In genomic region chr1:87368907-87369306, GRCh38 we compare ENCODE assay signal across 20 cellular contexts. TPM values are rescaled to one million over a fixed set of nuclear protein-coding genes. Genes with fewer than 3 reads are reported as not detected.
DNase-seq lines count a peak whose midpoint lies in the region; ATAC-seq, FAIRE-seq and TF ChIP-seq lines count a peak whose summit lies in the region.
"Had no signal": no experiment of that assay in that cellular context is flagged by ENCODE, and none has a peak within 500 bp of the region (broad histone marks: within the 10 kb centered on the region; RNA-seq: fewer than 3 reads in every experiment).

No MANE protein-coding gene starts in this region.

- peak overlapping the region; percentile 4 to 62 (median 26) for H3K27ac Mint-ChIP-seq in immature natural killer cell
- H3K27ac Mint-ChIP-seq: B cell; CD4-positive, CD25-positive, alpha-beta regulatory T cell; CD8-positive, alpha-beta T cell had no signal

- peaks cover 8 to 36% (median 28%) of the 10 kb centered on the region in 3 donors for H3K36me3 Mint-ChIP-seq in immature natural killer cell
- H3K36me3 Mint-ChIP-seq: CD4-positive, CD25-positive, alpha-beta regulatory T cell; CD8-positive, alpha-beta T cell had no signal

- peaks cover 0 to 26% (median 12%) of the 10 kb centered on the region in 9 donors for H3K4me1 ChIP-seq in heart right ventricle

- H3K4me1 Mint-ChIP-seq in immature natural killer cell, result peaks cover 9 to 20% of the 10 kb centered on the region in 2 donors
- H3K4me1 Mint-ChIP-seq: B cell; CD4-positive, CD25-positive, alpha-beta regulatory T cell had no signal

- H3K4me3 ChIP-seq in heart right ventricle, result no peak overlapping the region
- no peak overlapping the region for H3K4me3 ChIP-seq in bronchial epithelial cell (ENCODE audit: low read depth, low read length)
- H3K4me3 ChIP-seq: BLaER1, HAP-1 had no signal

- DNase-seq in left cardiac atrium (no peak), heart right ventricle (no peak), bronchial epithelial cell (ENCODE audit: low read depth) (peak; percentile 28), immature natural killer cell (no peak), putamen (ENCODE audit: low spot score) (no peak)
- DNase-seq: CD4-positive, CD25-positive, alpha-beta regulatory T cell; CD8-positive, alpha-beta T cell; DMS 273 treated with DMSO at 0.1 percent for 48 hours; DMS79 treated with DMSO at 0.1 percent for 48 hours had no signal

- H3K27me3 ChIP-seq in heart right ventricle (no peaks in the 10 kb centered on the region), bronchial epithelial cell (ENCODE audit: control insufficient read depth, insufficient read depth, low read length) (no peaks in the 10 kb centered on the region)
- H3K27me3 ChIP-seq: BLaER1 had no signal

- peaks cover 0 to 2% (median 2%) of the 10 kb centered on the region in 3 donors for H3K27me3 Mint-ChIP-seq in immature natural killer cell (ENCODE audit: low read depth in 3 of 3)
- H3K27me3 Mint-ChIP-seq: B cell; CD4-positive, CD25-positive, alpha-beta regulatory T cell had no signal

- H3K27ac ChIP-seq in heart right ventricle, result no peak overlapping the region
- H3K27ac ChIP-seq: 22Rv1, BLaER1, C4-2B had no signal

- whole genome bisulfite sequencing in heart right ventricle, 2 donors, result 70 to 80% methylated on average over 2 of the region's 2 CpGs

- peaks cover 0 to 12% (median 0%) of the 10 kb centered on the region in 11 donors for H3K9me3 ChIP-seq in heart right ventricle
- H3K9me3 ChIP-seq: BLaER1 had no signal

- H3K4me3 Mint-ChIP-seq in immature natural killer cell, result peak overlapping the region in 1 of 5 donors; percentile 41
- H3K4me3 Mint-ChIP-seq: B cell; CD4-positive, CD25-positive, alpha-beta regulatory T cell; CD8-positive, alpha-beta T cell had no signal

- ATAC-seq in left cardiac atrium, result peak; percentile 25 to 62
- no peak for ATAC-seq in heart right ventricle
- ATAC-seq in HG03571 (IDR thresholded peaks at IDR 0.05; ENCODE audit: unreplicated experiment), result no peak
- ATAC-seq in HG02938 (IDR thresholded peaks at IDR 0.05; ENCODE audit: unreplicated experiment), result no peak
- ATAC-seq: CD8-positive, alpha-beta T cell had no signal

- H3K9me3 Mint-ChIP-seq in immature natural killer cell, result no peaks in the 10 kb centered on the region
- H3K9me3 Mint-ChIP-seq: CD8-positive, alpha-beta T cell had no signal

- H3K36me3 ChIP-seq in heart right ventricle (no peaks in the 10 kb centered on the region), bronchial epithelial cell (ENCODE audit: control insufficient read depth, insufficient read depth, low read length) (no peaks in the 10 kb centered on the region)
- H3K36me3 ChIP-seq: BLaER1, HAP-1 had no signal

- TF ChIP-seq CTCF in heart right ventricle (IDR thresholded peaks at IDR 0.05) (no peak), bronchial epithelial cell (IDR thresholded peaks at IDR 0.05; ENCODE audit: insufficient read depth, low read length, severe bottlenecking) (no peak)

- intact Hi-C loops in left cardiac atrium (cut with DNase I) (no loop called here), heart right ventricle (cut with DNase I) (no loop called here)

- no peak for FAIRE-seq in bronchial epithelial cell (lab: Jason Lieb, UNC)
- FAIRE-seq: A204.1, D721Med, G401.6, GM12892 had no signal

RNA-seq across cellular contexts. Expression of gene LMO4, which starts 40.2 kb away (rescaled TPM):
- total RNA-seq in left cardiac atrium (10 to 100 TPM; 43.2 to 50.6 TPM), heart right ventricle (10 to 100 TPM; 19.8 to 60.5 (median 27.7) TPM), bronchial epithelial cell (54.0 and 73.7 TPM in 2 replicates)
- polyA plus RNA-seq in heart right ventricle (10 to 100 TPM; 20.5 to 50.2 TPM), immature natural killer cell (10 to 100 TPM; 34.4 to 57.5 (median 46.1) TPM)

Comparison
In these comparisons a context has a peak if more than half of its experiments do, and no peak if none do; other contexts are left out.
1. ATAC-seq: peak in left cardiac atrium (2 of 2); none in heart right ventricle (0 of 8), HG03571 (single experiment) and HG02938 (single experiment).